ENCODE assay signal across 8 cellular contexts in the genomic region with DNA sequence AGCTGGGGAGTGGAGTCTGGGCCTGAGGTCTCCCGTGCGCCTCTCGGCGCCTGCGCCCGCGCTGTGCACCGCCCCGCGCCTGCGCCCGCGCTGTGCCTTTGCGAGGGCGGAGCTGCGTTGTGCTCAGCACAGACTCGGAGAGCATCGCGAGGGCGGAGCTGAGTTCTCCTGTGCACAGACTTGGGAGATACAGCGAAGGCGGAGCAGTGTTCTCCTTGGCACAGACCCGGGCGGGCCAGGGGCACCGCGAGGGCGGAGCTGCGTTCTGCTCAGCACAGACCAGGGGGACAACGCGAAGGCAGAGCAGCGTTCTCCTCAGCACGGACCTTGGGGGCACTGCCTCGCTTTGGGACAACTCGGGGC.
DNase-seq lines count a peak whose midpoint lies in the region; ATAC-seq, FAIRE-seq and TF ChIP-seq lines count a peak whose summit lies in the region.
"Not testable (repeated sequence)": the region's sequence is repeated elsewhere in the genome, so short reads cannot be mapped to it uniquely, and the experiment has no call there.

No MANE protein-coding gene starts in this region.

- H3K36me3 Mint-ChIP-seq in T-helper 2 cell treated with Interferon-gamma antibody and Interleukin-4, amounts not matched to agents 5 μg/mL and 100 μg/mL, for 36 hours (ENCODE audit: low read depth): not testable (repeated sequence)

- 0 out of 2 replicates have a peak, but pooled peaks have one; percentile 10 for TF ChIP-seq POLR2A in H54 (IDR thresholded peaks at IDR 0.05; ENCODE audit: low read depth, low read length)
- TF ChIP-seq POLR2A in breast epithelium (IDR thresholded peaks at IDR 0.05); suprapubic skin (IDR thresholded peaks at IDR 0.05): not testable (repeated sequence)

- H3K9me3 ChIP-seq in breast epithelium; left ventricle myocardium inferior (replicated peaks); osteoblast (ENCODE audit: low read depth, low read length); suprapubic skin: not testable (repeated sequence)

- not testable (repeated sequence) for DNase-seq in H54 (ENCODE audit: insufficient read length, low spot score); osteoblast (ENCODE audit: insufficient read length, low spot score, missing footprints); suprapubic skin (ENCODE audit: low spot score in 2 of 2)
- peak; percentile 66 for DNase-seq in T-helper 2 cell treated with Interferon-gamma antibody and Interleukin-4, amounts not matched to agents 5 μg/mL and 100 μg/mL, for 36 hours (ENCODE audit: low spot score)
- DNase-seq in breast epithelium (ENCODE audit: low spot score in 2 of 2): peak; percentile 27 to 56
- DNase-seq in left ventricle myocardium inferior: peak; percentile 63

- not testable (repeated sequence) for H3K27me3 Mint-ChIP-seq in T-helper 2 cell treated with Interferon-gamma antibody and Interleukin-4, amounts not matched to agents 5 μg/mL and 100 μg/mL, for 36 hours (ENCODE audit: low read depth)

- FAIRE-seq in H54 (lab: Jason Lieb, UNC): not testable (repeated sequence)

- H3K4me2 ChIP-seq in osteoblast (ENCODE audit: insufficient read depth, low read length): peak overlapping the region; percentile 74

- not testable (repeated sequence) for H3K4me1 ChIP-seq in breast epithelium; left ventricle myocardium inferior; osteoblast (ENCODE audit: insufficient read depth, low read length); suprapubic skin

- H3K4me1 Mint-ChIP-seq in T-helper 2 cell treated with Interferon-gamma antibody and Interleukin-4, amounts not matched to agents 5 μg/mL and 100 μg/mL, for 36 hours (ENCODE audit: low read depth): not testable (repeated sequence)

- TF ChIP-seq CTCF in breast epithelium (IDR thresholded peaks at IDR 0.05); left ventricle myocardium inferior (IDR thresholded peaks at IDR 0.05; ENCODE audit: borderline replicate concordance); osteoblast (IDR thresholded peaks at IDR 0.05; ENCODE audit: extremely low read depth, low read depth, low read length); suprapubic skin (IDR thresholded peaks at IDR 0.05): not testable (repeated sequence)

- H3K27ac Mint-ChIP-seq in T-helper 2 cell treated with Interferon-gamma antibody and Interleukin-4, amounts not matched to agents 5 μg/mL and 100 μg/mL, for 36 hours: not testable (repeated sequence)

- H3K79me2 ChIP-seq in osteoblast (ENCODE audit: insufficient read depth, low read length): not testable (repeated sequence)

- WGBS in suprapubic skin: no CpG with 5 or more reads among the region's 34 CpGs

- intact Hi-C loops in breast epithelium (cut with DNase I; ENCODE audit: low total_unique reads); left ventricle myocardium inferior (cut with micrococcal nuclease): not testable (repeated sequence)

- not testable (repeated sequence) for H3K36me3 ChIP-seq in breast epithelium; left ventricle myocardium inferior; osteoblast (ENCODE audit: insufficient read depth, low read length); suprapubic skin

- H3K4me3 Mint-ChIP-seq in T-helper 2 cell treated with Interferon-gamma antibody and Interleukin-4, amounts not matched to agents 5 μg/mL and 100 μg/mL, for 36 hours: peak overlapping the region; percentile 85

- not testable (repeated sequence) for TF ChIP-seq EP300 in suprapubic skin (IDR thresholded peaks at IDR 0.05)

- H3K27ac ChIP-seq in breast epithelium; left ventricle myocardium inferior (replicated peaks); osteoblast (ENCODE audit: low read depth, low read length); suprapubic skin: not testable (repeated sequence)

- H2AFZ ChIP-seq in osteoblast (ENCODE audit: low read length): peak overlapping the region; percentile 86

- H3K27me3 ChIP-seq in breast epithelium; left ventricle myocardium inferior (ENCODE audit: low read depth); osteoblast (ENCODE audit: insufficient read depth, low read length); suprapubic skin: not testable (repeated sequence)

- not testable (repeated sequence) for H3K9me3 Mint-ChIP-seq in T-helper 2 cell treated with Interferon-gamma antibody and Interleukin-4, amounts not matched to agents 5 μg/mL and 100 μg/mL, for 36 hours

- H3K4me3 ChIP-seq in breast epithelium (peak overlapping the region; percentile 39 to 55 (median 51)), left ventricle myocardium inferior (peak overlapping the region; percentile 64), osteoblast (ENCODE audit: insufficient read depth, low read length) (peak overlapping the region; percentile 67), suprapubic skin (peak overlapping the region; percentile 47)

- ATAC-seq in GM18498 (IDR thresholded peaks at IDR 0.05; ENCODE audit: unreplicated experiment): peak; percentile 100
- ATAC-seq in HG03565 (IDR thresholded peaks at IDR 0.05; ENCODE audit: unreplicated experiment): peak; percentile 100

- not testable (repeated sequence) for H4K20me1 ChIP-seq in osteoblast (ENCODE audit: insufficient read depth, low read length)
